1 cellular context compared by ENCODE assay signal in genomic region chr13:31162151-31163008, GRCh38.
TF ChIP-seq lines count a peak whose summit lies in the region.

No MANE protein-coding gene starts in this region.

TF ChIP-seq in K562, 482 proteins besides CTCF, POLR2A, EP300 and RAD21 (continued from another document and continues in another):
- TF ChIP-seq GMEB1 (CRISPR knock-in tag; IDR thresholded peaks at IDR 0.05) (no peak), ATF7 (IDR thresholded peaks at IDR 0.05) (peak; percentile 95), THRAP3 (IDR thresholded peaks at IDR 0.05; ENCODE audit: borderline replicate concordance) (no peak), PKNOX1 (IDR thresholded peaks at IDR 0.05) (no peak), TCF15 (CRISPR knock-in tag; IDR thresholded peaks at IDR 0.05) (no peak), ZSCAN32 (CRISPR knock-in tag; IDR thresholded peaks at IDR 0.05) (no peak), ZNF668 (CRISPR knock-in tag; IDR thresholded peaks at IDR 0.05) (no peak), POLR2G (IDR thresholded peaks at IDR 0.05; ENCODE audit: low read depth, low read length) (no peak), USF2 (CRISPR knock-in tag; IDR thresholded peaks at IDR 0.05) (no peak), NCOR1 (IDR thresholded peaks at IDR 0.05) (no peak), PYGO2 (tag; IDR thresholded peaks at IDR 0.05) (no peak), AFF4 (CRISPR knock-in tag; IDR thresholded peaks at IDR 0.05) (no peak), RB1 (IDR thresholded peaks at IDR 0.05; ENCODE audit: low read depth) (0 out of 2 replicates have a peak, but pooled peaks have one; percentile 21), SMC3 (conservative IDR thresholded peaks at IDR 0.05; ENCODE audit: insufficient read depth, low read depth, low read length) (no peak), ETV1 (tag; conservative IDR thresholded peaks at IDR 0.05; ENCODE audit: low read depth) (no peak), SLC30A9 (CRISPR knock-in tag; IDR thresholded peaks at IDR 0.05) (no peak), ZNF165 (CRISPR knock-in tag; IDR thresholded peaks at IDR 0.05; ENCODE audit: borderline replicate concordance) (no peak), HMBOX1 (IDR thresholded peaks at IDR 0.05) (peak; percentile 43; the same call in 1 of the 2 replicates), NR1H2 (CRISPR knock-in tag; IDR thresholded peaks at IDR 0.05) (no peak), BCOR (IDR thresholded peaks at IDR 0.05) (no peak), ZNF79 (CRISPR knock-in tag; IDR thresholded peaks at IDR 0.05; ENCODE audit: low read depth) (no peak), YBX1 (IDR thresholded peaks at IDR 0.05) (no peak), ATF4 (CRISPR knock-in tag; IDR thresholded peaks at IDR 0.05) (no peak), ZNF133 (CRISPR knock-in tag; IDR thresholded peaks at IDR 0.05) (no peak), ARID3A (IDR thresholded peaks at IDR 0.05; ENCODE audit: borderline replicate concordance, low read depth, low read length) (no peak), STAT5A (IDR thresholded peaks at IDR 0.05; ENCODE audit: borderline replicate concordance, low read length) (no peak), POLR2B (IDR thresholded peaks at IDR 0.05; ENCODE audit: low read depth, partially characterized antibody) (peak; percentile 58), ZNF77 (CRISPR knock-in tag; IDR thresholded peaks at IDR 0.05) (no peak), TAF15 (IDR thresholded peaks at IDR 0.05; ENCODE audit: low read depth, low read length) (no peak), GTF3C2 (IDR thresholded peaks at IDR 0.05; ENCODE audit: borderline replicate concordance, extremely low read depth, insufficient read length) (no peak), ETV6 (IDR thresholded peaks at IDR 0.05; ENCODE audit: borderline replicate concordance in 1 of 2, low read depth in 2 of 2, low read length in 1 of 2) (no peak), ETV6 (CRISPR knock-in tag; IDR thresholded peaks at IDR 0.05; ENCODE audit: borderline replicate concordance) (no peak), TAF1 (IDR thresholded peaks at IDR 0.05; ENCODE audit: control insufficient read depth, extremely low read depth, insufficient read depth, low read length, severe bottlenecking) (no peak), ZNF551 (CRISPR knock-in tag; IDR thresholded peaks at IDR 0.05) (no peak), ZBTB33 (CRISPR knock-in tag; IDR thresholded peaks at IDR 0.05) (no peak)
